1 cellular context compared by ENCODE assay signal in the genomic region with DNA sequence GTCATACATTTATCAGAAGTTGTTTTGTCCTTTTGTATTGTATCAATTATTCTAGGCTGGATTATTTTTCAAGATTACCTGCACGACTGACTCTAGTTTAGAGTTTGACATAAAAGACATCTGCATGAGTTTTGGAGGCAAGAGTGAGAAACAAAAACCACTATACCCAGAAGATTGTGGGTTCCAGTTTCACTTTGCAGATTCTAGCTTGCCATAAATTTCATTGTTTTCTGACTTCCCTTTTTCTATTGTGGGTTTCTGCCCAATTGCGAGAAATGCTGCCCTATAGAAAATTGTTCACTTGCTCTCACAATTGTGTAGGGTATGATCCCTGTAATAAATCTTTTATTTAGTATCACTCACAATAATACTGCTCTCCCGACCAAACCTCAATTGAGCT.
TF ChIP-seq lines count a peak whose summit lies in the region.

No MANE protein-coding gene starts in this region.

TF ChIP-seq in GM12878, 131 proteins besides CTCF, POLR2A, EP300 and RAD21 (continued from another document):
- TF ChIP-seq, protein P1, sequence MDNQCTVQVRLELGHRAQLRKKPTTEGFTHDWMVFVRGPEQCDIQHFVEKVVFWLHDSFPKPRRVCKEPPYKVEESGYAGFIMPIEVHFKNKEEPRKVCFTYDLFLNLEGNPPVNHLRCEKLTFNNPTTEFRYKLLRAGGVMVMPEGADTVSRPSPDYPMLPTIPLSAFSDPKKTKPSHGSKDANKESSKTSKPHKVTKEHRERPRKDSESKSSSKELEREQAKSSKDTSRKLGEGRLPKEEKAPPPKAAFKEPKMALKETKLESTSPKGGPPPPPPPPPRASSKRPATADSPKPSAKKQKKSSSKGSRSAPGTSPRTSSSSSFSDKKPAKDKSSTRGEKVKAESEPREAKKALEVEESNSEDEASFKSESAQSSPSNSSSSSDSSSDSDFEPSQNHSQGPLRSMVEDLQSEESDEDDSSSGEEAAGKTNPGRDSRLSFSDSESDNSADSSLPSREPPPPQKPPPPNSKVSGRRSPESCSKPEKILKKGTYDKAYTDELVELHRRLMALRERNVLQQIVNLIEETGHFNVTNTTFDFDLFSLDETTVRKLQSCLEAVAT (IDR thresholded peaks at IDR 0.05), result peak; percentile 53; the same call in 1 of the 2 replicates
- TF ChIP-seq E2F8 (IDR thresholded peaks at IDR 0.05; ENCODE audit: low read depth, partially characterized antibody), result no peak
- no peak for TF ChIP-seq ASH2L (IDR thresholded peaks at IDR 0.05; ENCODE audit: borderline replicate concordance, low read depth)
- TF ChIP-seq POU2F2 (IDR thresholded peaks at IDR 0.05; ENCODE audit: borderline replicate concordance, low read depth, low read length), result no peak
- TF ChIP-seq CBFB (IDR thresholded peaks at IDR 0.05; ENCODE audit: low read depth), result no peak
- no peak for TF ChIP-seq CREM (IDR thresholded peaks at IDR 0.05; ENCODE audit: low read depth)
- TF ChIP-seq TAF1 (IDR thresholded peaks at IDR 0.05; ENCODE audit: borderline replicate concordance, low read depth, low read length), result no peak
- TF ChIP-seq POLR2AphosphoS5 (IDR thresholded peaks at IDR 0.05; ENCODE audit: low read length), result no peak
- no peak for TF ChIP-seq ATF3 (IDR thresholded peaks at IDR 0.05; ENCODE audit: borderline replicate concordance, extremely low read depth, low read depth, low read length)
- TF ChIP-seq ATF2 (IDR thresholded peaks at IDR 0.05; ENCODE audit: low read length), result no peak
- no peak for TF ChIP-seq ETV6 (conservative IDR thresholded peaks at IDR 0.05 in 1 of 2, IDR thresholded peaks at IDR 0.05 in 1 of 2; ENCODE audit: borderline replicate concordance in 1 of 2, low read depth in 1 of 2)
- no peak for TF ChIP-seq HDGF (IDR thresholded peaks at IDR 0.05)
- TF ChIP-seq, protein P2, sequence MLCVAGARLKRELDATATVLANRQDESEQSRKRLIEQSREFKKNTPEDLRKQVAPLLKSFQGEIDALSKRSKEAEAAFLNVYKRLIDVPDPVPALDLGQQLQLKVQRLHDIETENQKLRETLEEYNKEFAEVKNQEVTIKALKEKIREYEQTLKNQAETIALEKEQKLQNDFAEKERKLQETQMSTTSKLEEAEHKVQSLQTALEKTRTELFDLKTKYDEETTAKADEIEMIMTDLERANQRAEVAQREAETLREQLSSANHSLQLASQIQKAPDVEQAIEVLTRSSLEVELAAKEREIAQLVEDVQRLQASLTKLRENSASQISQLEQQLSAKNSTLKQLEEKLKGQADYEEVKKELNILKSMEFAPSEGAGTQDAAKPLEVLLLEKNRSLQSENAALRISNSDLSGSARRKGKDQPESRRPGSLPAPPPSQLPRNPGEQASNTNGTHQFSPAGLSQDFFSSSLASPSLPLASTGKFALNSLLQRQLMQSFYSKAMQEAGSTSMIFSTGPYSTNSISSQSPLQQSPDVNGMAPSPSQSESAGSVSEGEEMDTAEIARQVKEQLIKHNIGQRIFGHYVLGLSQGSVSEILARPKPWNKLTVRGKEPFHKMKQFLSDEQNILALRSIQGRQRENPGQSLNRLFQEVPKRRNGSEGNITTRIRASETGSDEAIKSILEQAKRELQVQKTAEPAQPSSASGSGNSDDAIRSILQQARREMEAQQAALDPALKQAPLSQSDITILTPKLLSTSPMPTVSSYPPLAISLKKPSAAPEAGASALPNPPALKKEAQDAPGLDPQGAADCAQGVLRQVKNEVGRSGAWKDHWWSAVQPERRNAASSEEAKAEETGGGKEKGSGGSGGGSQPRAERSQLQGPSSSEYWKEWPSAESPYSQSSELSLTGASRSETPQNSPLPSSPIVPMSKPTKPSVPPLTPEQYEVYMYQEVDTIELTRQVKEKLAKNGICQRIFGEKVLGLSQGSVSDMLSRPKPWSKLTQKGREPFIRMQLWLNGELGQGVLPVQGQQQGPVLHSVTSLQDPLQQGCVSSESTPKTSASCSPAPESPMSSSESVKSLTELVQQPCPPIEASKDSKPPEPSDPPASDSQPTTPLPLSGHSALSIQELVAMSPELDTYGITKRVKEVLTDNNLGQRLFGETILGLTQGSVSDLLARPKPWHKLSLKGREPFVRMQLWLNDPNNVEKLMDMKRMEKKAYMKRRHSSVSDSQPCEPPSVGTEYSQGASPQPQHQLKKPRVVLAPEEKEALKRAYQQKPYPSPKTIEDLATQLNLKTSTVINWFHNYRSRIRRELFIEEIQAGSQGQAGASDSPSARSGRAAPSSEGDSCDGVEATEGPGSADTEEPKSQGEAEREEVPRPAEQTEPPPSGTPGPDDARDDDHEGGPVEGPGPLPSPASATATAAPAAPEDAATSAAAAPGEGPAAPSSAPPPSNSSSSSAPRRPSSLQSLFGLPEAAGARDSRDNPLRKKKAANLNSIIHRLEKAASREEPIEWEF (IDR thresholded peaks at IDR 0.05; ENCODE audit: insufficient replicate concordance, low read depth, low read length), result no peak
- TF ChIP-seq BMI1 (IDR thresholded peaks at IDR 0.05; ENCODE audit: borderline replicate concordance), result peak; percentile 18; the same call in 1 of the 2 replicates
- no peak for TF ChIP-seq LARP7 (IDR thresholded peaks at IDR 0.05)
- no peak for TF ChIP-seq NRF1 (conservative IDR thresholded peaks at IDR 0.05; ENCODE audit: low read depth, low read length)
- TF ChIP-seq SMARCA5 (IDR thresholded peaks at IDR 0.05), result no peak
- no peak for TF ChIP-seq PAX8 (IDR thresholded peaks at IDR 0.05)
- peak; percentile 64; the same call in 1 of the 2 replicates for TF ChIP-seq ZNF217 (IDR thresholded peaks at IDR 0.05)
- no peak for TF ChIP-seq PAX5 (IDR thresholded peaks at IDR 0.05; ENCODE audit: borderline replicate concordance, low read depth, low read length)
- peak; percentile 47 for TF ChIP-seq RUNX3 (IDR thresholded peaks at IDR 0.05; ENCODE audit: low read length)
- no peak; a peak in 1 of 4 replicates for TF ChIP-seq BHLHE40 (IDR thresholded peaks at IDR 0.05; ENCODE audit: borderline replicate concordance in 1 of 2, low read depth in 2 of 2, low read length in 1 of 2)
- no peak for TF ChIP-seq ELK1 (IDR thresholded peaks at IDR 0.05; ENCODE audit: low read depth, low read length)
- TF ChIP-seq, protein P3, sequence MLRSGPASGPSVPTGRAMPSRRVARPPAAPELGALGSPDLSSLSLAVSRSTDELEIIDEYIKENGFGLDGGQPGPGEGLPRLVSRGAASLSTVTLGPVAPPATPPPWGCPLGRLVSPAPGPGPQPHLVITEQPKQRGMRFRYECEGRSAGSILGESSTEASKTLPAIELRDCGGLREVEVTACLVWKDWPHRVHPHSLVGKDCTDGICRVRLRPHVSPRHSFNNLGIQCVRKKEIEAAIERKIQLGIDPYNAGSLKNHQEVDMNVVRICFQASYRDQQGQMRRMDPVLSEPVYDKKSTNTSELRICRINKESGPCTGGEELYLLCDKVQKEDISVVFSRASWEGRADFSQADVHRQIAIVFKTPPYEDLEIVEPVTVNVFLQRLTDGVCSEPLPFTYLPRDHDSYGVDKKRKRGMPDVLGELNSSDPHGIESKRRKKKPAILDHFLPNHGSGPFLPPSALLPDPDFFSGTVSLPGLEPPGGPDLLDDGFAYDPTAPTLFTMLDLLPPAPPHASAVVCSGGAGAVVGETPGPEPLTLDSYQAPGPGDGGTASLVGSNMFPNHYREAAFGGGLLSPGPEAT (IDR thresholded peaks at IDR 0.05; ENCODE audit: low read depth), result peak; percentile 23; the same call in 1 of the 2 replicates
- TF ChIP-seq ZZZ3 (IDR thresholded peaks at IDR 0.05; ENCODE audit: control insufficient read depth, insufficient read length, low read depth), result no peak
- TF ChIP-seq DPF2 (IDR thresholded peaks at IDR 0.05), result peak; percentile 77; the same call in 1 of the 2 replicates
- TF ChIP-seq HSF1 (IDR thresholded peaks at IDR 0.05; ENCODE audit: low read depth, low read length), result no peak
- TF ChIP-seq, protein P4, sequence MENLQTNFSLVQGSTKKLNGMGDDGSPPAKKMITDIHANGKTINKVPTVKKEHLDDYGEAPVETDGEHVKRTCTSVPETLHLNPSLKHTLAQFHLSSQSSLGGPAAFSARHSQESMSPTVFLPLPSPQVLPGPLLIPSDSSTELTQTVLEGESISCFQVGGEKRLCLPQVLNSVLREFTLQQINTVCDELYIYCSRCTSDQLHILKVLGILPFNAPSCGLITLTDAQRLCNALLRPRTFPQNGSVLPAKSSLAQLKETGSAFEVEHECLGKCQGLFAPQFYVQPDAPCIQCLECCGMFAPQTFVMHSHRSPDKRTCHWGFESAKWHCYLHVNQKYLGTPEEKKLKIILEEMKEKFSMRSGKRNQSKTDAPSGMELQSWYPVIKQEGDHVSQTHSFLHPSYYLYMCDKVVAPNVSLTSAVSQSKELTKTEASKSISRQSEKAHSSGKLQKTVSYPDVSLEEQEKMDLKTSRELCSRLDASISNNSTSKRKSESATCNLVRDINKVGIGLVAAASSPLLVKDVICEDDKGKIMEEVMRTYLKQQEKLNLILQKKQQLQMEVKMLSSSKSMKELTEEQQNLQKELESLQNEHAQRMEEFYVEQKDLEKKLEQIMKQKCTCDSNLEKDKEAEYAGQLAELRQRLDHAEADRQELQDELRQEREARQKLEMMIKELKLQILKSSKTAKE (IDR thresholded peaks at IDR 0.05; ENCODE audit: low read depth, poor library complexity, severe bottlenecking), result peak; percentile 48
- peak; percentile 51 for TF ChIP-seq MEF2B (IDR thresholded peaks at IDR 0.05; ENCODE audit: partially characterized antibody, poor library complexity, severe bottlenecking)
- no peak for TF ChIP-seq KAT2A (conservative IDR thresholded peaks at IDR 0.05; ENCODE audit: control insufficient read depth, low read depth, low read length)
- no peak for TF ChIP-seq HCFC1 (IDR thresholded peaks at IDR 0.05; ENCODE audit: low read length)
- no peak for TF ChIP-seq CBX5 (IDR thresholded peaks at IDR 0.05; ENCODE audit: low read depth)
- TF ChIP-seq, protein P5, sequence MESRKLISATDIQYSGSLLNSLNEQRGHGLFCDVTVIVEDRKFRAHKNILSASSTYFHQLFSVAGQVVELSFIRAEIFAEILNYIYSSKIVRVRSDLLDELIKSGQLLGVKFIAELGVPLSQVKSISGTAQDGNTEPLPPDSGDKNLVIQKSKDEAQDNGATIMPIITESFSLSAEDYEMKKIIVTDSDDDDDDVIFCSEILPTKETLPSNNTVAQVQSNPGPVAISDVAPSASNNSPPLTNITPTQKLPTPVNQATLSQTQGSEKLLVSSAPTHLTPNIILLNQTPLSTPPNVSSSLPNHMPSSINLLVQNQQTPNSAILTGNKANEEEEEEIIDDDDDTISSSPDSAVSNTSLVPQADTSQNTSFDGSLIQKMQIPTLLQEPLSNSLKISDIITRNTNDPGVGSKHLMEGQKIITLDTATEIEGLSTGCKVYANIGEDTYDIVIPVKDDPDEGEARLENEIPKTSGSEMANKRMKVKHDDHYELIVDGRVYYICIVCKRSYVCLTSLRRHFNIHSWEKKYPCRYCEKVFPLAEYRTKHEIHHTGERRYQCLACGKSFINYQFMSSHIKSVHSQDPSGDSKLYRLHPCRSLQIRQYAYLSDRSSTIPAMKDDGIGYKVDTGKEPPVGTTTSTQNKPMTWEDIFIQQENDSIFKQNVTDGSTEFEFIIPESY (IDR thresholded peaks at IDR 0.05), result no peak
- no peak for TF ChIP-seq YY1 (IDR thresholded peaks at IDR 0.05; ENCODE audit: low read depth, low read length)
- no peak for TF ChIP-seq NR2F1 (conservative IDR thresholded peaks at IDR 0.05)
- 0 out of 2 replicates have a peak, but pooled peaks have one; percentile 19 for TF ChIP-seq ZNF24 (IDR thresholded peaks at IDR 0.05)
